Comparison of ENCODE assay signal across 14 cellular contexts in genomic region chr12:112496493-112496892, GRCh38.
DNase-seq lines count a peak whose midpoint lies in the region; ATAC-seq and TF ChIP-seq lines count a peak whose summit lies in the region.
"Had no signal": no experiment of that assay in that cellular context is flagged by ENCODE, and none has a peak within 500 bp of the region (broad histone marks: within the 10 kb centered on the region; RNA-seq: fewer than 3 reads in every experiment).

No MANE protein-coding gene starts in this region.

- no peak for TF ChIP-seq CTCF in GM06990 (IDR thresholded peaks at IDR 0.05; ENCODE audit: insufficient read depth, low read length, poor library complexity, severe bottlenecking)

- DNase-seq in GM06990 (ENCODE audit: extremely low read depth, insufficient read length) (peak; percentile 46), mucosa of gallbladder (ENCODE audit: low spot score) (no peak)
- DNase-seq in effector CD4-positive, alpha-beta T cell = no peak
- DNase-seq: adrenal gland, BE2C, foreskin melanocyte, kidney glomerular epithelial cell, NCI-H524 treated with DMSO at 0.1 percent for 48 hours, sigmoid colon had no signal

- H3K27me3 ChIP-seq in GM06990 (replicated peaks; ENCODE audit: control insufficient read depth, insufficient read depth, low read length) = no peaks in the 10 kb centered on the region
- H3K27me3 ChIP-seq: adrenal gland, BE2C, sigmoid colon had no signal

- no peaks in the 10 kb centered on the region; the same call in 1 of the 2 replicates for H3K36me3 ChIP-seq in GM06990 (ENCODE audit: control insufficient read depth, insufficient read depth, low read length)

- ATAC-seq in GM18519 (IDR thresholded peaks at IDR 0.05; ENCODE audit: low FRiP score, unreplicated experiment) = peak; percentile 54
- ATAC-seq in GM21737 (IDR thresholded peaks at IDR 0.05; ENCODE audit: unreplicated experiment) = peak; percentile 69
- peak; percentile 90 for ATAC-seq in HG03442 (IDR thresholded peaks at IDR 0.05; ENCODE audit: unreplicated experiment)
- ATAC-seq in HG03135 (IDR thresholded peaks at IDR 0.05; ENCODE audit: unreplicated experiment) = no peak
- ATAC-seq in HG02623 (IDR thresholded peaks at IDR 0.05; ENCODE audit: unreplicated experiment) = no peak

- no peak overlapping the region for H3K4me3 ChIP-seq in GM06990 (replicated peaks; ENCODE audit: low read depth, low read length)
- H3K4me3 ChIP-seq: adrenal gland, sigmoid colon had no signal

Comparison
In these comparisons a context has a peak if more than half of its experiments do, and no peak if none do; other contexts are left out.
1. ATAC-seq: peak in GM18519 (single experiment), GM21737 (single experiment) and HG03442 (single experiment); none in HG03135 (single experiment) and HG02623 (single experiment).